In the genomic region with DNA sequence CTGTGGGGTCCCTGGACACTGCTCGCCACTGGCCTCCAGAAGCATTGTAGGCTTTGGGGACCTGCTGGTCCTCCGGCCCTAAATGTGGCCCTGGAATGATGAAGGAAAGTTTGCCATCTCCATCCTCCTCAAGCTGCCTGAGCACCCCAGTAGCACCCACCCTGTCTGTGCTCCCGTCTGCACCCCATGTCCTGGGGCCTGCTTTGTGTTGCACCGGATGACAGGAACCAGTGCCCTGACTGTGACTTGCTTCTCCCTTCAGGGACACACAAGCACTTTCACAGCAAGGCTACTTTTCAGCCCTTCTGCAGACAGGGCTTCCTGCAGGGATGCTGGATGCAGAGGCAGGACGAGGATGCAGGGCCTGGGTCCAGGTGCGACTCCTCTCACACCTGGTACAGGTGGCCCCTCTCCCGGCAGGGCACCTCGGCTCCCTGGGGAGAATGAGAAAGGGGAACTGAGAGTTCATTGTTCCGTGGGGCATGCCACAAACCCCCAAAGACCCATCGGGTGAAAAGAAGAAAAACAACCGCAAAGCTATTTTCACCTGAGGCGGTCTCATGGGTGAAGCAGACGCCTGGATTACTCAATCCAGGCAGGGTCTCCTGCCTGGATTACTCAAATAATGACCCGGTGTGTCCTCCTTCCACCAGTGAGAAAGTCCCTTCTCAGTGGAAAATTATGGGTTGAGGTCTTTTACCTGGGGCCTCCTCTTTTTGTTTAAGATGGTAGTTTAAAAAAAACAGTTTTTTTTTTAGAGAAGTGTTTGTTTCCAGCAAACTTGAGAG, we compare ENCODE assay signal across 12 cellular contexts.
DNase-seq lines count a peak whose midpoint lies in the region; ATAC-seq and TF ChIP-seq lines count a peak whose summit lies in the region.
"Had no signal": no experiment of that assay in that cellular context is flagged by ENCODE, and none has a peak within 500 bp of the region (broad histone marks: within the 10 kb centered on the region; RNA-seq: fewer than 3 reads in every experiment).

No MANE protein-coding gene starts in this region.

- H3K27me3 Mint-ChIP-seq in stimulated activated naive CD8-positive, alpha-beta T cell treated with anti-CD3 and anti-CD28 coated beads, Interleukin-15, amount 100 ng/mL, for 72 hours: peaks cover 18% of the 10 kb centered on the region
- peaks cover 8% of the 10 kb centered on the region for H3K27me3 Mint-ChIP-seq in stimulated activated naive CD8-positive, alpha-beta T cell treated with anti-CD3 and anti-CD28 coated beads, Interleukin-15, Interleukin-2, amounts not matched to agents 100 ng/mL and 50 ng/mL, for 24 hours

- TF ChIP-seq POLR2A in ovary (IDR thresholded peaks at IDR 0.05): no peak

- no peaks in the 10 kb centered on the region for H3K9me3 Mint-ChIP-seq in stimulated activated naive CD8-positive, alpha-beta T cell treated with anti-CD3 and anti-CD28 coated beads, Interleukin-15, amount 100 ng/mL, for 72 hours
- no peaks in the 10 kb centered on the region for H3K9me3 Mint-ChIP-seq in stimulated activated naive CD8-positive, alpha-beta T cell treated with anti-CD3 and anti-CD28 coated beads, Interleukin-15, Interleukin-2, amounts not matched to agents 100 ng/mL and 50 ng/mL, for 24 hours

- H3K4me1 Mint-ChIP-seq in stimulated activated naive CD8-positive, alpha-beta T cell treated with anti-CD3 and anti-CD28 coated beads, Interleukin-15, amount 100 ng/mL, for 72 hours: no peaks in the 10 kb centered on the region
- peaks cover 14% of the 10 kb centered on the region for H3K4me1 Mint-ChIP-seq in stimulated activated naive CD8-positive, alpha-beta T cell treated with anti-CD3 and anti-CD28 coated beads, Interleukin-15, Interleukin-2, amounts not matched to agents 100 ng/mL and 50 ng/mL, for 24 hours (ENCODE audit: low read depth)

- no peaks in the 10 kb centered on the region for H3K4me1 ChIP-seq in ovary (ENCODE audit: insufficient read depth)
- H3K4me1 ChIP-seq: SJCRH30 had no signal

- peak; percentile 46 for DNase-seq in stimulated activated naive CD8-positive, alpha-beta T cell treated with anti-CD3 and anti-CD28 coated beads, Interleukin-15, Interleukin-2, amounts not matched to agents 100 U/mL and 50 U/mL, for 24 hours
- DNase-seq in stimulated activated naive CD8-positive, alpha-beta T cell treated with anti-CD3 and anti-CD28 coated beads, Interleukin-15, amount 100 ng/mL, for 72 hours: no peak
- DNase-seq in ovary: no peak
- DNase-seq in inferior parietal cortex (ENCODE audit: extremely low spot score): no peak
- DNase-seq in NCI-H82 (lab: John Stamatoyannopoulos, UW): no peak
- DNase-seq: activated CD8-positive, alpha-beta memory T cell treated with anti-CD3 and anti-CD28 coated beads, Interleukin-2, amount 50 U/mL, for 4 hours; SJCRH30 had no signal

- H3K4me3 ChIP-seq in ovary: no peak overlapping the region
- H3K4me3 ChIP-seq: SJCRH30 had no signal

- H3K36me3 Mint-ChIP-seq in stimulated activated naive CD8-positive, alpha-beta T cell treated with anti-CD3 and anti-CD28 coated beads, Interleukin-15, Interleukin-2, amounts not matched to agents 100 ng/mL and 50 ng/mL, for 24 hours (ENCODE audit: low read depth): no peaks in the 10 kb centered on the region

- TF ChIP-seq CTCF in ovary (IDR thresholded peaks at IDR 0.05): no peak

- 88 to 90% (median 88%) methylated on average over 14 of the region's 14 CpGs for WGBS in ovary, 3 donors

- H3K27me3 ChIP-seq in ovary: no peaks in the 10 kb centered on the region
- H3K27me3 ChIP-seq: neutrophil, SJCRH30 had no signal

- H3K36me3 ChIP-seq in ovary: no peaks in the 10 kb centered on the region
- H3K36me3 ChIP-seq: neutrophil, SJCRH30 had no signal

- H3K27ac Mint-ChIP-seq in stimulated activated naive CD8-positive, alpha-beta T cell treated with anti-CD3 and anti-CD28 coated beads, Interleukin-15, amount 100 ng/mL, for 72 hours: no peak overlapping the region
- H3K27ac Mint-ChIP-seq in stimulated activated naive CD8-positive, alpha-beta T cell treated with anti-CD3 and anti-CD28 coated beads, Interleukin-15, Interleukin-2, amounts not matched to agents 100 ng/mL and 50 ng/mL, for 24 hours: peak overlapping the region; percentile 81

- no peak overlapping the region for H3K4me3 Mint-ChIP-seq in stimulated activated naive CD8-positive, alpha-beta T cell treated with anti-CD3 and anti-CD28 coated beads, Interleukin-15, amount 100 ng/mL, for 72 hours
- H3K4me3 Mint-ChIP-seq in stimulated activated naive CD8-positive, alpha-beta T cell treated with anti-CD3 and anti-CD28 coated beads, Interleukin-15, Interleukin-2, amounts not matched to agents 100 ng/mL and 50 ng/mL, for 24 hours: no peak overlapping the region

- ATAC-seq in stimulated activated naive CD8-positive, alpha-beta T cell treated with anti-CD3 and anti-CD28 coated beads, Interleukin-15, Interleukin-2, amounts not matched to agents 100 U/mL and 50 U/mL, for 24 hours: peak; percentile 53
- no peak for ATAC-seq in stimulated activated naive CD8-positive, alpha-beta T cell treated with anti-CD3 and anti-CD28 coated beads, Interleukin-15, amount 100 ng/mL, for 72 hours
- peak; percentile 86 for ATAC-seq in HG02642 (IDR thresholded peaks at IDR 0.05; ENCODE audit: poor library complexity, unreplicated experiment)
- ATAC-seq in HG03575 (IDR thresholded peaks at IDR 0.05; ENCODE audit: extremely low read depth, insufficient number of reproducible peaks, low FRiP score, unreplicated experiment): peak; percentile 51

- H3K27ac ChIP-seq in ovary: no peak overlapping the region
- H3K27ac ChIP-seq: KMS-11, neutrophil, SJCRH30 had no signal

- TF ChIP-seq EP300 in ovary (IDR thresholded peaks at IDR 0.05): no peak

- intact Hi-C loops in ovary (cut with DNase I): loop anchor here in 1 of 4 donors (5.0 kb wide), 1 partner anchor 685 kb away; no protein-coding TSS in a partner anchor

- H3K9me3 ChIP-seq in ovary: no peaks in the 10 kb centered on the region
- H3K9me3 ChIP-seq: neutrophil, SJCRH30 had no signal
